28 cellular contexts compared by ENCODE assay signal in genomic region chrX:25198891-25199290, GRCh38.
"Had no signal": no experiment of that assay in that cellular context is flagged by ENCODE, and none has a peak within 500 bp of the region (broad histone marks: within the 10 kb centered on the region; RNA-seq: fewer than 3 reads in every experiment).

No MANE protein-coding gene starts in this region.

- H3K27ac ChIP-seq: body of pancreas, cardiac muscle cell, colonic mucosa, left lung, lower lobe of right lung, right atrium auricular region, thoracic aorta, uterus, WERI-Rb-1 had no signal

- H3K36me3 Mint-ChIP-seq: activated naive CD4-positive, alpha-beta T cell treated with anti-CD3 and anti-CD28 coated beads, Interleukin-2, amount 10 ng/mL, durations not matched to agents 7 days and 5 days; activated naive CD8-positive, alpha-beta T cell treated with anti-CD3 and anti-CD28 coated beads, Interleukin-2, amount 10 ng/mL, durations not matched to agents 7 days and 5 days; natural killer cell treated with Interleukin-12 subunit alpha and Interleukin-12 subunit beta and Interleukin-15 and Interleukin-18, amount 100 ng/mL, for 72 hours; type B pancreatic cell had no signal

- H3K4me3 Mint-ChIP-seq: activated naive CD4-positive, alpha-beta T cell treated with anti-CD3 and anti-CD28 coated beads, Interleukin-2, amount 10 ng/mL, durations not matched to agents 7 days and 5 days; activated naive CD8-positive, alpha-beta T cell treated with anti-CD3 and anti-CD28 coated beads, Interleukin-2, amount 10 ng/mL, durations not matched to agents 7 days and 5 days; effector memory CD8-positive, alpha-beta T cell; natural killer cell treated with Interleukin-12 subunit alpha and Interleukin-12 subunit beta and Interleukin-15 and Interleukin-18, amount 100 ng/mL, for 72 hours; T-helper 17 cell; type B pancreatic cell had no signal

- ATAC-seq: activated CD4-positive, CD25-positive, alpha-beta regulatory T cell treated with anti-CD3 and anti-CD28 coated beads, Interleukin-2, amount 50 U/mL, for 24 hours; body of pancreas; effector memory CD8-positive, alpha-beta T cell; left lung; lower lobe of right lung; natural killer cell treated with Interleukin-12 subunit alpha and Interleukin-12 subunit beta and Interleukin-15 and Interleukin-18, amount 100 ng/mL, for 72 hours; T-helper 17 cell had no signal

- DNase-seq: activated CD4-positive, alpha-beta T cell treated with anti-CD3 and anti-CD28 coated beads for 48 hours; activated CD4-positive, alpha-beta T cell treated with anti-CD3 and anti-CD28 coated beads, Interleukin-2, amount 50 U/mL, for 48 hours; activated CD8-positive, alpha-beta memory T cell treated with anti-CD3 and anti-CD28 coated beads, Interleukin-2, amount 50 U/mL, for 4 hours; activated gamma-delta T cell; activated naive CD4-positive, alpha-beta T cell treated with anti-CD3 and anti-CD28 coated beads, Interleukin-2, amount 10 ng/mL, durations not matched to agents 7 days and 5 days; activated naive CD8-positive, alpha-beta T cell treated with anti-CD3 and anti-CD28 coated beads, Interleukin-2, amount 10 ng/mL, durations not matched to agents 7 days and 5 days; activated T-cell treated with anti-CD3 and anti-CD28 coated beads, Interleukin-2, amount 50 U/mL, for 1 hour; amniotic stem cell; cerebellar nuclear complex; colonic mucosa; effector memory CD8-positive, alpha-beta T cell; erythroblast; left lung; lower lobe of right lung; mesenchymal stem cell; stimulated activated CD4-positive, alpha-beta T cell treated with anti-CD3 and anti-CD28 coated beads, Interleukin-15, amount 100 ng/mL, for 24 hours; stimulated activated naive CD4-positive, alpha-beta T cell treated with Interleukin-2 at 50 U/mL for 16 hours; T-helper 17 cell; T1000; WERI-Rb-1 had no signal

- H3K27me3 ChIP-seq: body of pancreas, cardiac muscle cell, colonic mucosa, left lung, right atrium auricular region, uterus had no signal

- H3K27me3 Mint-ChIP-seq: activated naive CD4-positive, alpha-beta T cell treated with anti-CD3 and anti-CD28 coated beads, Interleukin-2, amount 10 ng/mL, durations not matched to agents 7 days and 5 days; type B pancreatic cell had no signal

- H3K4me3 ChIP-seq: body of pancreas, cardiac muscle cell, colonic mucosa, left lung, lower lobe of right lung, right atrium auricular region, thoracic aorta, uterus had no signal

- H3K27ac Mint-ChIP-seq: activated naive CD4-positive, alpha-beta T cell treated with anti-CD3 and anti-CD28 coated beads, Interleukin-2, amount 10 ng/mL, durations not matched to agents 7 days and 5 days; activated naive CD8-positive, alpha-beta T cell treated with anti-CD3 and anti-CD28 coated beads, Interleukin-2, amount 10 ng/mL, durations not matched to agents 7 days and 5 days; effector memory CD8-positive, alpha-beta T cell; natural killer cell treated with Interleukin-12 subunit alpha and Interleukin-12 subunit beta and Interleukin-15 and Interleukin-18, amount 100 ng/mL, for 72 hours; T-helper 17 cell; type B pancreatic cell had no signal

- H3K4me1 Mint-ChIP-seq: activated naive CD4-positive, alpha-beta T cell treated with anti-CD3 and anti-CD28 coated beads, Interleukin-2, amount 10 ng/mL, durations not matched to agents 7 days and 5 days; activated naive CD8-positive, alpha-beta T cell treated with anti-CD3 and anti-CD28 coated beads, Interleukin-2, amount 10 ng/mL, durations not matched to agents 7 days and 5 days; T-helper 17 cell had no signal

- H3K4me1 ChIP-seq: body of pancreas, colonic mucosa, left lung, lower lobe of right lung, right atrium auricular region, uterus had no signal

- H3K9me3 Mint-ChIP-seq: activated naive CD4-positive, alpha-beta T cell treated with anti-CD3 and anti-CD28 coated beads, Interleukin-2, amount 10 ng/mL, durations not matched to agents 7 days and 5 days; activated naive CD8-positive, alpha-beta T cell treated with anti-CD3 and anti-CD28 coated beads, Interleukin-2, amount 10 ng/mL, durations not matched to agents 7 days and 5 days; effector memory CD8-positive, alpha-beta T cell; natural killer cell treated with Interleukin-12 subunit alpha and Interleukin-12 subunit beta and Interleukin-15 and Interleukin-18, amount 100 ng/mL, for 72 hours; type B pancreatic cell had no signal

- H3K36me3 ChIP-seq: cardiac muscle cell, colonic mucosa, left lung, lower lobe of right lung, right atrium auricular region, thoracic aorta, uterus, WERI-Rb-1 had no signal

- H3K9me3 ChIP-seq: body of pancreas, colonic mucosa, left lung, lower lobe of right lung, right atrium auricular region, thoracic aorta, uterus had no signal
